ENCODE assay signal across 29 cellular contexts in genomic region chr5:129858126-129858675, GRCh38.
"Had no signal": no experiment of that assay in that cellular context is flagged by ENCODE, and none has a peak within 500 bp of the region (broad histone marks: within the 10 kb centered on the region; RNA-seq: fewer than 3 reads in every experiment).

No MANE protein-coding gene starts in this region.

- H3K27ac Mint-ChIP-seq: activated CD4-positive, alpha-beta memory T cell treated with anti-CD3 and anti-CD28 coated beads, Interleukin-2, amount 10 ng/mL, durations not matched to agents 7 days and 5 days; activated CD4-positive, alpha-beta T cell treated with anti-CD3 and anti-CD28 coated beads, Interleukin-2, amount 10 ng/mL, durations not matched to agents 7 days and 5 days; activated T-cell treated with anti-CD3 and anti-CD28 coated beads, Interleukin-2, amount 50 U/mL, for 24 hours; progenitor cell of endocrine pancreas; stimulated activated memory B cell treated with anti-CD40 and anti-IgM and Interleukin-4, amounts not matched to agents 10 μg/mL and 1 μg/mL and 100 μg/mL, for 72 hours; stimulated activated naive CD8-positive, alpha-beta T cell treated with anti-CD3 and anti-CD28 coated beads, Interleukin-15, amount 100 ng/mL, for 72 hours; type B pancreatic cell; WTC11 had no signal

- H3K4me1 Mint-ChIP-seq: activated CD4-positive, alpha-beta memory T cell treated with anti-CD3 and anti-CD28 coated beads, Interleukin-2, amount 10 ng/mL, durations not matched to agents 7 days and 5 days; activated CD4-positive, alpha-beta T cell treated with anti-CD3 and anti-CD28 coated beads, Interleukin-2, amount 10 ng/mL, durations not matched to agents 7 days and 5 days; stimulated activated memory B cell treated with anti-CD40 and anti-IgM and Interleukin-4, amounts not matched to agents 10 μg/mL and 1 μg/mL and 100 μg/mL, for 72 hours; stimulated activated naive CD8-positive, alpha-beta T cell treated with anti-CD3 and anti-CD28 coated beads, Interleukin-15, amount 100 ng/mL, for 72 hours; WTC11 had no signal

- H3K27me3 Mint-ChIP-seq: activated CD4-positive, alpha-beta memory T cell treated with anti-CD3 and anti-CD28 coated beads, Interleukin-2, amount 10 ng/mL, durations not matched to agents 7 days and 5 days; stimulated activated memory B cell treated with anti-CD40 and anti-IgM and Interleukin-4, amounts not matched to agents 10 μg/mL and 1 μg/mL and 100 μg/mL, for 72 hours had no signal

- H3K36me3 Mint-ChIP-seq: stimulated activated memory B cell treated with anti-CD40 and anti-IgM and Interleukin-4, amounts not matched to agents 10 μg/mL and 1 μg/mL and 100 μg/mL, for 72 hours; type B pancreatic cell; WTC11 had no signal

- DNase-seq: activated CD4-positive, alpha-beta memory T cell treated with anti-CD3 and anti-CD28 coated beads, Interleukin-2, amount 10 ng/mL, durations not matched to agents 7 days and 5 days; activated CD4-positive, alpha-beta T cell treated with anti-CD3 and anti-CD28 coated beads for 1 hour; activated CD4-positive, alpha-beta T cell treated with anti-CD3 and anti-CD28 coated beads, Interleukin-2, amount 10 ng/mL, durations not matched to agents 7 days and 5 days; activated CD8-positive, alpha-beta memory T cell treated with anti-CD3 and anti-CD28 coated beads, Interleukin-2, amount 50 U/mL, for 48 hours; activated gamma-delta T cell; activated naive CD4-positive, alpha-beta T cell treated with anti-CD3 and anti-CD28 coated beads, Interleukin-2, amount 50 U/mL, for 16 hours; activated T-cell treated with anti-CD3 and anti-CD28 coated beads, Interleukin-2, amount 50 U/mL, for 24 hours; amniotic stem cell; brain microvascular endothelial cell; dorsolateral prefrontal cortex; effector memory CD4-positive, alpha-beta T cell; erythroblast; gastrocnemius medialis; glutamatergic neuron; islet precursor cell; left cardiac atrium; left ventricle myocardium superior; retina; stimulated activated CD4-positive, alpha-beta T cell treated with anti-CD3 and anti-CD28 coated beads, Interleukin-12 subunit alpha, Interleukin-12 subunit beta, amount 100 ng/mL, for 4 hours; stimulated activated CD4-positive, alpha-beta T cell treated with anti-CD3 and anti-CD28 coated beads, Interleukin-4, amount 100 ng/mL, for 4 hours; stimulated activated CD8-positive, alpha-beta memory T cell treated with anti-CD3 and anti-CD28 coated beads, Interleukin-4, amount 100 ng/mL, for 48 hours; stimulated activated naive CD8-positive, alpha-beta T cell treated with anti-CD3 and anti-CD28 coated beads, Interleukin-15, amount 100 ng/mL, for 72 hours; substantia nigra; uterus had no signal

- H3K4me3 Mint-ChIP-seq: activated CD4-positive, alpha-beta memory T cell treated with anti-CD3 and anti-CD28 coated beads, Interleukin-2, amount 10 ng/mL, durations not matched to agents 7 days and 5 days; activated CD4-positive, alpha-beta T cell treated with anti-CD3 and anti-CD28 coated beads, Interleukin-2, amount 10 ng/mL, durations not matched to agents 7 days and 5 days; activated T-cell treated with anti-CD3 and anti-CD28 coated beads, Interleukin-2, amount 50 U/mL, for 24 hours; nephron; stimulated activated memory B cell treated with anti-CD40 and anti-IgM and Interleukin-4, amounts not matched to agents 10 μg/mL and 1 μg/mL and 100 μg/mL, for 72 hours; stimulated activated naive CD8-positive, alpha-beta T cell treated with anti-CD3 and anti-CD28 coated beads, Interleukin-15, amount 100 ng/mL, for 72 hours; type B pancreatic cell; WTC11 had no signal

- ATAC-seq: gastrocnemius medialis; stimulated activated memory B cell treated with anti-CD40 and anti-IgM and Interleukin-4, amounts not matched to agents 10 μg/mL and 1 μg/mL and 100 μg/mL, for 72 hours; stimulated activated naive CD8-positive, alpha-beta T cell treated with anti-CD3 and anti-CD28 coated beads, Interleukin-15, amount 100 ng/mL, for 72 hours; WTC11 had no signal

- H3K9me3 Mint-ChIP-seq: activated CD4-positive, alpha-beta memory T cell treated with anti-CD3 and anti-CD28 coated beads, Interleukin-2, amount 10 ng/mL, durations not matched to agents 7 days and 5 days; activated CD4-positive, alpha-beta T cell treated with anti-CD3 and anti-CD28 coated beads, Interleukin-2, amount 10 ng/mL, durations not matched to agents 7 days and 5 days; activated T-cell treated with anti-CD3 and anti-CD28 coated beads, Interleukin-2, amount 50 U/mL, for 24 hours; nephron; stimulated activated memory B cell treated with anti-CD40 and anti-IgM and Interleukin-4, amounts not matched to agents 10 μg/mL and 1 μg/mL and 100 μg/mL, for 72 hours; stimulated activated naive CD8-positive, alpha-beta T cell treated with anti-CD3 and anti-CD28 coated beads, Interleukin-15, amount 100 ng/mL, for 72 hours; WTC11 had no signal
